8 cellular contexts compared by ENCODE assay signal in genomic region chr2:70647873-70648481, GRCh38.
DNase-seq lines count a peak whose midpoint lies in the region; ATAC-seq and TF ChIP-seq lines count a peak whose summit lies in the region.

No MANE protein-coding gene starts in this region.

- no peaks in the 10 kb centered on the region for H3K9me3 ChIP-seq in cardiac muscle cell (ENCODE audit: low read depth)

- TF ChIP-seq CTCF in AG04449 (IDR thresholded peaks at IDR 0.05; ENCODE audit: insufficient read depth, low read length, missing control alignments): peak; percentile 97
- TF ChIP-seq CTCF in LNCaP clone FGC (IDR thresholded peaks at IDR 0.05; ENCODE audit: control insufficient read depth, extremely low read depth, insufficient read depth): peak; percentile 95
- peak; percentile 100 for TF ChIP-seq CTCF in cardiac muscle cell (IDR thresholded peaks at IDR 0.05; ENCODE audit: low read depth, low read length)

- H3K4me1 ChIP-seq in cardiac muscle cell (ENCODE audit: low read depth): no peaks in the 10 kb centered on the region

- peaks cover 21% of the 10 kb centered on the region for H3K27me3 ChIP-seq in cardiac muscle cell

- POLR2A ChIA-PET in AG04449 (lab: Yijun Ruan, JAX): no interaction called here

- ATAC-seq in GM18511 (IDR thresholded peaks at IDR 0.05; ENCODE audit: unreplicated experiment) (peak; percentile 51), HG03025 (IDR thresholded peaks at IDR 0.05; ENCODE audit: low FRiP score, unreplicated experiment) (no peak)

- CTCF ChIA-PET in AG04449 (lab: Yijun Ruan, JAX): interaction anchor here (0.7 to 7.4 kb wide), 9 partner anchors 9 to 735 kb away, joined by 3 to 185 read pairs (median 4); partner anchors contain the start of gene FAM136A

- in situ Hi-C loops in SK-MEL-5 (cut with HindIII; ENCODE audit: low pct_unique_long_range_greater_than_20kb, low sequenced_read_pairs): no loop called here

- H3K4me3 ChIP-seq in AG04449 (ENCODE audit: low read depth, low read length) (no peak overlapping the region), LNCaP clone FGC (ENCODE audit: low read depth, low read length) (no peak overlapping the region), cardiac muscle cell (no peak overlapping the region)

- DNase-seq in AG04449 (ENCODE audit: low read depth, low spot score) (no peak), LNCaP clone FGC (ENCODE audit: low read depth) (no peak), SK-MEL-5 (ENCODE audit: low read depth, low spot score) (peak; percentile 85), cardiac muscle cell (ENCODE audit: low read depth in 1 of 2, low spot score in 1 of 2) (peak; percentile 71 to 79), renal cortical epithelial cell (ENCODE audit: low read depth) (peak; percentile 50)
- peak; percentile 73 for DNase-seq in activated naive CD4-positive, alpha-beta T cell treated with Interleukin-2 at 50 U/mL for 16 hours

- no peaks in the 10 kb centered on the region for H3K36me3 ChIP-seq in cardiac muscle cell

- H3K27ac ChIP-seq in cardiac muscle cell: no peak overlapping the region

Comparison
In these comparisons a context has a peak if more than half of its experiments do, and no peak if none do; other contexts are left out.
1. DNase-seq: peak in SK-MEL-5 (single experiment), activated naive CD4-positive, alpha-beta T cell treated with Interleukin-2 at 50 U/mL for 16 hours (single experiment), cardiac muscle cell (2 of 2) and renal cortical epithelial cell (single experiment); none in AG04449 (single experiment) and LNCaP clone FGC (single experiment).
2. Peak in every context shown above with its lines, with median percentiles within 50 percentile points of each other: CTCF ChIP-seq.